Comparison of ENCODE assay signal across 17 cellular contexts in genomic region chr4:1239949-1240305, GRCh38. TPM values are rescaled to one million over a fixed set of nuclear protein-coding genes. Genes with fewer than 3 reads are reported as not detected.
DNase-seq lines count a peak whose midpoint lies in the region; ATAC-seq and TF ChIP-seq lines count a peak whose summit lies in the region.
"Had no signal": no experiment of that assay in that cellular context is flagged by ENCODE, and none has a peak within 500 bp of the region (broad histone marks: within the 10 kb centered on the region; RNA-seq: fewer than 3 reads in every experiment).

No MANE protein-coding gene starts in this region.

- peaks cover 45% of the 10 kb centered on the region for H3K79me2 ChIP-seq in GM23338 (replicated peaks; ENCODE audit: insufficient read depth)

- TF ChIP-seq CTCF in GM23338 (conservative IDR thresholded peaks at IDR 0.05; ENCODE audit: low read depth in 2 of 2) (no peak), type B pancreatic cell (conservative IDR thresholded peaks at IDR 0.05) (no peak)

- no peaks in the 10 kb centered on the region for H3K27me3 Mint-ChIP-seq in activated naive CD8-positive, alpha-beta T cell treated with anti-CD3 and anti-CD28 coated beads, Interleukin-2, amount 10 ng/mL, durations not matched to agents 7 days and 5 days
- H3K27me3 Mint-ChIP-seq in activated naive CD8-positive, alpha-beta T cell treated with anti-CD3 and anti-CD28 coated beads, Interleukin-2, amount 50 U/mL, for 24 hours = no peaks in the 10 kb centered on the region
- H3K27me3 Mint-ChIP-seq in GM23338 (ENCODE audit: insufficient read depth, low read depth, poor library complexity) (peaks cover 5% of the 10 kb centered on the region), type B pancreatic cell (no peaks in the 10 kb centered on the region)
- H3K27me3 Mint-ChIP-seq: CD4-positive, alpha-beta memory T cell had no signal

- no peaks in the 10 kb centered on the region for H3K27me3 ChIP-seq in GM23338 (ENCODE audit: insufficient read depth)

- H3K36me3 Mint-ChIP-seq in activated naive CD8-positive, alpha-beta T cell treated with anti-CD3 and anti-CD28 coated beads, Interleukin-2, amount 10 ng/mL, durations not matched to agents 7 days and 5 days = peaks cover 15% of the 10 kb centered on the region
- peaks cover 19% of the 10 kb centered on the region for H3K36me3 Mint-ChIP-seq in activated naive CD8-positive, alpha-beta T cell treated with anti-CD3 and anti-CD28 coated beads, Interleukin-2, amount 50 U/mL, for 24 hours (ENCODE audit: low read depth)
- H3K36me3 Mint-ChIP-seq in GM23338 (ENCODE audit: low read depth) (peaks cover 34% of the 10 kb centered on the region), type B pancreatic cell (no peaks in the 10 kb centered on the region)

- no peak overlapping the region for H3K4me3 ChIP-seq in GM23338
- H3K4me3 ChIP-seq: A549 had no signal

- no peaks in the 10 kb centered on the region for H3K9me3 Mint-ChIP-seq in activated naive CD8-positive, alpha-beta T cell treated with anti-CD3 and anti-CD28 coated beads, Interleukin-2, amount 10 ng/mL, durations not matched to agents 7 days and 5 days
- H3K9me3 Mint-ChIP-seq in activated naive CD8-positive, alpha-beta T cell treated with anti-CD3 and anti-CD28 coated beads, Interleukin-2, amount 50 U/mL, for 24 hours = no peaks in the 10 kb centered on the region
- no peaks in the 10 kb centered on the region for H3K9me3 Mint-ChIP-seq in GM23338
- H3K9me3 Mint-ChIP-seq in type B pancreatic cell = no peaks in the 10 kb centered on the region

- ATAC-seq in activated naive CD8-positive, alpha-beta T cell treated with anti-CD3 and anti-CD28 coated beads, Interleukin-2, amount 10 ng/mL, durations not matched to agents 7 days and 5 days (ENCODE audit: low read depth) = no peak
- ATAC-seq in activated naive CD8-positive, alpha-beta T cell treated with anti-CD3 and anti-CD28 coated beads, Interleukin-2, amount 50 U/mL, for 24 hours = no peak
- ATAC-seq in GM23338 (no peak), GM18498 (IDR thresholded peaks at IDR 0.05; ENCODE audit: unreplicated experiment) (no peak)
- ATAC-seq: A549 had no signal

- H3K4me3 Mint-ChIP-seq in activated naive CD8-positive, alpha-beta T cell treated with anti-CD3 and anti-CD28 coated beads, Interleukin-2, amount 10 ng/mL, durations not matched to agents 7 days and 5 days = no peak overlapping the region
- H3K4me3 Mint-ChIP-seq in activated naive CD8-positive, alpha-beta T cell treated with anti-CD3 and anti-CD28 coated beads, Interleukin-2, amount 50 U/mL, for 24 hours = no peak overlapping the region
- H3K4me3 Mint-ChIP-seq in GM23338 = no peak overlapping the region
- H3K4me3 Mint-ChIP-seq in type B pancreatic cell = no peak overlapping the region
- H3K4me3 Mint-ChIP-seq: CD4-positive, alpha-beta memory T cell had no signal

- H3K27ac ChIP-seq in GM23338 (ENCODE audit: low read depth) = no peak overlapping the region
- H3K27ac ChIP-seq: A549 had no signal

- H4K20me1 ChIP-seq in GM23338 (replicated peaks; ENCODE audit: insufficient read depth) = peaks cover 13% of the 10 kb centered on the region

- H3K36me3 ChIP-seq in GM23338 (ENCODE audit: insufficient read depth) = no peaks in the 10 kb centered on the region

- H3K4me1 Mint-ChIP-seq in activated naive CD8-positive, alpha-beta T cell treated with anti-CD3 and anti-CD28 coated beads, Interleukin-2, amount 10 ng/mL, durations not matched to agents 7 days and 5 days = peaks cover 8% of the 10 kb centered on the region
- H3K4me1 Mint-ChIP-seq in activated naive CD8-positive, alpha-beta T cell treated with anti-CD3 and anti-CD28 coated beads, Interleukin-2, amount 50 U/mL, for 24 hours = peaks cover 22% of the 10 kb centered on the region
- H3K4me1 Mint-ChIP-seq in GM23338 (no peaks in the 10 kb centered on the region; the same call in 2 of the 3 replicates), type B pancreatic cell (ENCODE audit: unreplicated experiment) (peaks cover 9% of the 10 kb centered on the region)

- H2AFZ ChIP-seq in GM23338 = no peak overlapping the region

- POLR2A ChIA-PET in activated naive CD8-positive, alpha-beta T cell treated with anti-CD3 and anti-CD28 coated beads, Interleukin-2, amount 10 ng/mL, durations not matched to agents 7 days and 5 days (lab: Charles Lee) = interaction anchor here (1.0 kb wide), 1 partner anchor 38 kb away, joined by 3 read pairs; no protein-coding TSS in a partner anchor

- no peaks in the 10 kb centered on the region for H3K4me1 ChIP-seq in GM23338 (ENCODE audit: insufficient read depth)
- H3K4me1 ChIP-seq: A549 had no signal

- no peaks in the 10 kb centered on the region for H3K9me2 ChIP-seq in GM23338 (ENCODE audit: insufficient read depth)

- peak; percentile 22 for DNase-seq in activated naive CD8-positive, alpha-beta T cell treated with anti-CD3 and anti-CD28 coated beads, Interleukin-2, amount 10 ng/mL, durations not matched to agents 7 days and 5 days
- DNase-seq in activated naive CD8-positive, alpha-beta T cell treated with anti-CD3 and anti-CD28 coated beads, Interleukin-2, amount 50 U/mL, for 24 hours = no peak
- DNase-seq in GM23338 (ENCODE audit: low spot score) = peak; percentile 0
- peak; percentile 60 for DNase-seq in mesenteric fat pad (ENCODE audit: low spot score)
- no peak for DNase-seq in type B pancreatic cell (ENCODE audit: extremely low spot score, unreplicated experiment)
- no peak for DNase-seq in COLO829 (ENCODE audit: low spot score)
- DNase-seq: CD4-positive, alpha-beta memory T cell; DMS53; EL; IMR-90; NCI-H1417 treated with DMSO at 0.1 percent for 48 hours; NCI-H187 treated with DMSO at 0.1 percent for 48 hours; NCI-H2227 treated with DMSO at 0.1 percent for 48 hours; NCI-H510A treated with DMSO at 0.1 percent for 48 hours; NCI-H774 had no signal

- H3F3A ChIP-seq in GM23338 (replicated peaks; ENCODE audit: low read depth) = no peaks in the 10 kb centered on the region

- no peak overlapping the region for H3K4me2 ChIP-seq in GM23338
- H3K4me2 ChIP-seq: A549 had no signal

- no peak overlapping the region for H3K27ac Mint-ChIP-seq in activated naive CD8-positive, alpha-beta T cell treated with anti-CD3 and anti-CD28 coated beads, Interleukin-2, amount 10 ng/mL, durations not matched to agents 7 days and 5 days
- no peak overlapping the region for H3K27ac Mint-ChIP-seq in activated naive CD8-positive, alpha-beta T cell treated with anti-CD3 and anti-CD28 coated beads, Interleukin-2, amount 50 U/mL, for 24 hours
- H3K27ac Mint-ChIP-seq in GM23338 (no peak overlapping the region), type B pancreatic cell (peak overlapping the region; percentile 56)

TF ChIP-seq in GM23338, 12 proteins besides CTCF, POLR2A, EP300 and RAD21 (continues in another document):
- no peak for TF ChIP-seq ZNF114 (CRISPR knock-in tag; IDR thresholded peaks at IDR 0.05)
- TF ChIP-seq EZH2 (IDR thresholded peaks at IDR 0.05; ENCODE audit: low read depth, unreplicated experiment) = no peak
- TF ChIP-seq NANOG (IDR thresholded peaks at IDR 0.05; ENCODE audit: borderline replicate concordance) = no peak
- TF ChIP-seq, protein P1, sequence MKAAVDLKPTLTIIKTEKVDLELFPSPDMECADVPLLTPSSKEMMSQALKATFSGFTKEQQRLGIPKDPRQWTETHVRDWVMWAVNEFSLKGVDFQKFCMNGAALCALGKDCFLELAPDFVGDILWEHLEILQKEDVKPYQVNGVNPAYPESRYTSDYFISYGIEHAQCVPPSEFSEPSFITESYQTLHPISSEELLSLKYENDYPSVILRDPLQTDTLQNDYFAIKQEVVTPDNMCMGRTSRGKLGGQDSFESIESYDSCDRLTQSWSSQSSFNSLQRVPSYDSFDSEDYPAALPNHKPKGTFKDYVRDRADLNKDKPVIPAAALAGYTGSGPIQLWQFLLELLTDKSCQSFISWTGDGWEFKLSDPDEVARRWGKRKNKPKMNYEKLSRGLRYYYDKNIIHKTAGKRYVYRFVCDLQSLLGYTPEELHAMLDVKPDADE (IDR thresholded peaks at IDR 0.05) = no peak

RNA-seq across cellular contexts. Expression of gene CTBP1, which starts 9.0 kb away (rescaled TPM):
- total RNA-seq in activated naive CD8-positive, alpha-beta T cell treated with anti-CD3 and anti-CD28 coated beads, Interleukin-2, amount 10 ng/mL, durations not matched to agents 7 days and 5 days = 100 to 1,000 TPM; 194 to 211 TPM
- total RNA-seq in GM23338 (2014; rRNA removed; shearing (Covaris generic)) = 125 and 192 TPM in 2 replicates
- polyA plus RNA-seq in GM23338 (2016; fragmentation: Nextera tagmentation; extraction: Ambion mirVana) = 74.0 and 89.2 TPM in 2 replicates
- total RNA-seq in mesenteric fat pad = 147 TPM
- total RNA-seq in type B pancreatic cell (ENCODE audit: low replicate concordance) = 147 and 165 TPM in 2 replicates

RNA-seq across cellular contexts. Expression of gene MAEA, which starts 49.8 kb away (rescaled TPM):
- 10 to 100 TPM; 73.2 to 82.9 TPM for total RNA-seq in activated naive CD8-positive, alpha-beta T cell treated with anti-CD3 and anti-CD28 coated beads, Interleukin-2, amount 10 ng/mL, durations not matched to agents 7 days and 5 days
- total RNA-seq in GM23338 (2014; rRNA removed; shearing (Covaris generic)) = 99.0 and 120 TPM in 2 replicates
- 48.3 and 49.8 TPM in 2 replicates for polyA plus RNA-seq in GM23338 (2016; fragmentation: Nextera tagmentation; extraction: Ambion mirVana)
- total RNA-seq in mesenteric fat pad = 46.8 TPM
- 81.5 and 98.7 TPM in 2 replicates for total RNA-seq in type B pancreatic cell (ENCODE audit: low replicate concordance)

Comparison
In these comparisons a context has a peak if more than half of its experiments do, and no peak if none do; other contexts are left out.
1. DNase-seq: peak in activated naive CD8-positive, alpha-beta T cell treated with anti-CD3 and anti-CD28 coated beads, Interleukin-2, amount 10 ng/mL, durations not matched to agents 7 days and 5 days (single experiment), GM23338 (single experiment) and mesenteric fat pad (single experiment); none in activated naive CD8-positive, alpha-beta T cell treated with anti-CD3 and anti-CD28 coated beads, Interleukin-2, amount 50 U/mL, for 24 hours (single experiment), type B pancreatic cell (single experiment) and COLO829 (single experiment).